Comparison of ENCODE assay signal across 8 cellular contexts in genomic region chr2:240579771-240580614, GRCh38. TPM values are rescaled to one million over a fixed set of nuclear protein-coding genes. Genes with fewer than 3 reads are reported as not detected.
A peak's percentile ranks its signal among the peaks of the same experiment; 100 is the strongest.
DNase-seq lines count a peak whose midpoint lies in the region; ATAC-seq, FAIRE-seq and TF ChIP-seq lines count a peak whose summit lies in the region.

No MANE protein-coding gene starts in this region.

- CTCF ChIA-PET in K562 (lab: Yijun Ruan, JAX; ENCODE audit: low intra/inter-chr PET ratio) = no interaction called here

- peak overlapping the region; percentile 54 for H3K4me2 ChIP-seq in K562 (ENCODE audit: insufficient read depth, low read length)

- intact Hi-C loops in K562 (cut with micrococcal nuclease) (no loop called here), right lobe of liver (cut with DNase I) (no loop called here)

- peak overlapping the region; percentile 41 to 77 for H3K9ac ChIP-seq in K562 (ENCODE audit: insufficient read depth in 1 of 2, low read depth in 2 of 2, low read length in 2 of 2)

- peaks cover 31% of the 10 kb centered on the region for H3K36me3 Mint-ChIP-seq in stimulated activated naive CD8-positive, alpha-beta T cell treated with anti-CD3 and anti-CD28 coated beads, Interleukin-15, Interleukin-2, amounts not matched to agents 100 ng/mL and 50 ng/mL, for 24 hours (ENCODE audit: low read depth)

- no peak overlapping the region for H3K4me3 Mint-ChIP-seq in stimulated activated naive CD8-positive, alpha-beta T cell treated with anti-CD3 and anti-CD28 coated beads, Interleukin-15, Interleukin-2, amounts not matched to agents 100 ng/mL and 50 ng/mL, for 24 hours

- no TSS peak for BruUV-seq in K562 (replicated peaks; lab: Mats Ljungman, UMichigan)

- no peak overlapping the region for H2AFZ ChIP-seq in K562 (ENCODE audit: low read depth, low read length)

- no peaks in the 10 kb centered on the region for H3K9me3 Mint-ChIP-seq in stimulated activated naive CD8-positive, alpha-beta T cell treated with anti-CD3 and anti-CD28 coated beads, Interleukin-15, Interleukin-2, amounts not matched to agents 100 ng/mL and 50 ng/mL, for 24 hours

- H3K27me3 ChIP-seq in K562 (ENCODE audit: control insufficient read depth in 2 of 2, insufficient read depth in 2 of 2, low read length in 2 of 2) (no peaks in the 10 kb centered on the region), right lobe of liver (no peaks in the 10 kb centered on the region)

- H3K9me3 ChIP-seq in K562 (replicated peaks; ENCODE audit: control insufficient read depth, insufficient read depth, low read depth, low read length) (no peaks in the 10 kb centered on the region), right lobe of liver (no peaks in the 10 kb centered on the region)

- 25% methylated on average over 21 of the region's 27 CpGs for WGBS in K562 (ENCODE audit: insufficient coverage, low coverage, missing lambda C conversion rate)
- 35% methylated on average over 25 of the region's 27 CpGs for WGBS in right lobe of liver (ENCODE audit: insufficient coverage, low coverage, low lambda C conversion rate, missing lambda C conversion rate)

- H3K9me1 ChIP-seq in K562 (ENCODE audit: control insufficient read depth, insufficient read depth, low read length) = peaks cover 8% of the 10 kb centered on the region

- peaks cover 32% of the 10 kb centered on the region for H3K79me2 ChIP-seq in K562 (ENCODE audit: control insufficient read depth, insufficient read depth, low read length)

- no peak overlapping the region for H3K4me3 ChIP-seq in K562
- H3K4me3 ChIP-seq in right lobe of liver = no peak overlapping the region

- TF ChIP-seq POLR2A in K562 (conservative IDR thresholded peaks at IDR 0.05) (no peak), right lobe of liver (IDR thresholded peaks at IDR 0.05) (peak; percentile 18)

- ATAC-seq in K562 = peak; percentile 72
- peak; percentile 78 to 90 (median 84) for ATAC-seq in right lobe of liver
- no peak for ATAC-seq in HG03095 (IDR thresholded peaks at IDR 0.05; ENCODE audit: unreplicated experiment)

- peak; percentile 40 for DNase-seq in DMS79 treated with DMSO at 0.1 percent for 48 hours (lab: John Stamatoyannopoulos, UW)
- peak; percentile 83 for DNase-seq in HT1080 (ENCODE audit: low read depth)
- peak; percentile 70 for DNase-seq in T-helper 22 cell (ENCODE audit: low read depth)
- peak in 2 of 4 experiments; percentile 34 to 66 for DNase-seq in K562 (ENCODE audit: extremely low read depth in 1 of 4, low spot score in 3 of 4)
- DNase-seq in right lobe of liver = peak; percentile 81 to 91 (median 87)
- DNase-seq in middle frontal gyrus (ENCODE audit: extremely low spot score, low spot score) = no peak

- TF ChIP-seq CTCF in K562 (IDR thresholded peaks at IDR 0.05 in 2 of 3, conservative IDR thresholded peaks at IDR 0.05 in 1 of 3; ENCODE audit: insufficient read depth in 2 of 3, low read depth in 1 of 3, low read length in 3 of 3) (peak; percentile 51 to 71 (median 66)), right lobe of liver (IDR thresholded peaks at IDR 0.05) (peak; percentile 34 to 57 (median 48))

- H3K4me1 ChIP-seq in K562 (replicated peaks in 1 of 2; ENCODE audit: control insufficient read depth in 2 of 2, insufficient read depth in 2 of 2, low read length in 2 of 2) (peaks cover 44 to 45% of the 10 kb centered on the region in 2 experiments), right lobe of liver (peaks cover 0 to 29% (median 14%) of the 10 kb centered on the region in 4 donors)

- peak; percentile 77 for FAIRE-seq in K562 (lab: Jason Lieb, UNC)

- peaks cover 40% of the 10 kb centered on the region for H3K4me1 Mint-ChIP-seq in stimulated activated naive CD8-positive, alpha-beta T cell treated with anti-CD3 and anti-CD28 coated beads, Interleukin-15, Interleukin-2, amounts not matched to agents 100 ng/mL and 50 ng/mL, for 24 hours (ENCODE audit: low read depth)

- POLR2A ChIA-PET in K562 (lab: Yijun Ruan, JAX) = interaction anchor here (0.6 to 2.4 kb wide), 9 partner anchors 8 to 334 kb away, joined by 3 to 8 read pairs (median 4); partner anchors contain the start of gene RNPEPL1

- peak overlapping the region; percentile 65 for H3K27ac Mint-ChIP-seq in stimulated activated naive CD8-positive, alpha-beta T cell treated with anti-CD3 and anti-CD28 coated beads, Interleukin-15, Interleukin-2, amounts not matched to agents 100 ng/mL and 50 ng/mL, for 24 hours

- H3K36me3 ChIP-seq in K562 (ENCODE audit: control insufficient read depth, insufficient read depth, low read length) (peaks cover 33% of the 10 kb centered on the region; the same call in 2 of the 3 replicates), right lobe of liver (peaks cover 0 to 24% (median 3%) of the 10 kb centered on the region in 4 donors)

- H3K27ac ChIP-seq in K562 (ENCODE audit: extremely low read depth, low read depth, low read length) = peak overlapping the region; percentile 45; the same call in 2 of the 3 replicates
- H3K27ac ChIP-seq in right lobe of liver = peak overlapping the region; percentile 74 to 77 (median 77)

- in situ Hi-C loops in K562 (cut with MboI) = no loop called here

- TF ChIP-seq RAD21 in K562 (CRISPR knock-in tag; conservative IDR thresholded peaks at IDR 0.05 in 1 of 2, IDR thresholded peaks at IDR 0.05 in 1 of 2) = no peak

- H3K27me3 Mint-ChIP-seq in stimulated activated naive CD8-positive, alpha-beta T cell treated with anti-CD3 and anti-CD28 coated beads, Interleukin-15, Interleukin-2, amounts not matched to agents 100 ng/mL and 50 ng/mL, for 24 hours = no peaks in the 10 kb centered on the region

- H4K20me1 ChIP-seq in K562 (replicated peaks; ENCODE audit: control insufficient read depth, insufficient read depth, low read length) = no peaks in the 10 kb centered on the region; the same call in 1 of the 2 replicates

- no peak for TF ChIP-seq EP300 in K562 (IDR thresholded peaks at IDR 0.05; ENCODE audit: low read length)

RNA-seq across cellular contexts. Expression of gene CAPN10, which starts 6.5 kb away (rescaled TPM):
- total RNA-seq in HT1080 (2014; rRNA removed; shearing (Covaris generic)) = 31.2 and 37.9 TPM in 2 replicates
- 12.7 and 15.9 TPM in 2 replicates for polyA plus RNA-seq in HT1080 (2015; cell fraction: cytosol; rRNA removed)
- polyA plus RNA-seq in HT1080 (2015; cell fraction: nucleus; rRNA removed) = 58.4 and 63.9 TPM in 2 replicates
- 47.6 and 128 TPM in 2 replicates for total RNA-seq in K562 (2011; cell fraction: chromatin; rRNA removed; ENCODE audit: low replicate concordance)
- 79.5 and 81.2 TPM in 2 replicates for total RNA-seq in K562 (2011; cell fraction: nucleolus; rRNA removed)
- total RNA-seq in K562 (2011; cell fraction: nucleoplasm; rRNA removed) = 52.6 and 61.5 TPM in 2 replicates
- 18.6 and 24.3 TPM in 2 replicates for total RNA-seq in K562 (2014; rRNA removed)
- total RNA-seq in K562 (2014; rRNA removed; fragmentation: Illumina TruSeq; extraction: Trizol) = 3.7 and 4.1 TPM in 2 replicates
- total RNA-seq in K562 (2015; rRNA removed; fragmentation: Illumina TruSeq; extraction: Trizol) = 10.4 and 14.5 TPM in 2 replicates
- total RNA-seq in K562 (2021) = 19.3 and 25.3 TPM in 2 replicates
- 8.4 and 14.0 TPM in 2 replicates for polyA plus RNA-seq in K562 (2011; rRNA removed)
- polyA plus RNA-seq in K562 (2011; cell fraction: cytosol; rRNA removed) = 8.3 and 17.5 TPM in 2 replicates
- polyA plus RNA-seq in K562 (2011; cell fraction: nucleus; rRNA removed) = 81.9 and 107 TPM in 2 replicates
- 11.4 and 22.7 TPM in 2 replicates for polyA plus RNA-seq in K562 (2012)
- 4.7 and 8.9 TPM in 2 replicates for polyA plus RNA-seq in K562 (2014; fragmentation: Illumina TruSeq; extraction: Trizol)
- polyA plus RNA-seq in K562 (2014; fragmentation: Nextera tagmentation; extraction: Ambion mirVana) = under 1 TPM; 0.08 to 0.41 TPM
- 26.1 and 26.8 TPM in 2 replicates for polyA plus RNA-seq in K562 (2014; rRNA removed)
- 3.7 and 4.6 TPM in 2 replicates for polyA minus RNA-seq in K562 (2011; rRNA and poly(A)+ RNA removed)
- 7.4 and 9.3 TPM in 2 replicates for polyA minus RNA-seq in K562 (2011; cell fraction: cytosol; rRNA and poly(A)+ RNA removed)
- polyA minus RNA-seq in K562 (2011; cell fraction: nucleus; rRNA and poly(A)+ RNA removed) = 26.9 and 33.0 TPM in 2 replicates
- 10 to 100 TPM in 2 of 6 experiments, 1 to 10 TPM in 4; 7.2 to 13.8 (median 9.1) TPM for total RNA-seq in right lobe of liver

RNA-seq across cellular contexts. Expression of gene RNPEPL1, which starts 11.7 kb away (rescaled TPM):
- total RNA-seq in HT1080 (2014; rRNA removed; shearing (Covaris generic)) = 19.2 and 23.6 TPM in 2 replicates
- 63.9 and 66.6 TPM in 2 replicates for polyA plus RNA-seq in HT1080 (2015; cell fraction: cytosol; rRNA removed)
- 52.2 and 65.4 TPM in 2 replicates for polyA plus RNA-seq in HT1080 (2015; cell fraction: nucleus; rRNA removed)
- 13.5 and 56.3 TPM in 2 replicates for total RNA-seq in K562 (2011; cell fraction: chromatin; rRNA removed; ENCODE audit: low replicate concordance)
- 37.2 and 53.2 TPM in 2 replicates for total RNA-seq in K562 (2011; cell fraction: nucleolus; rRNA removed)
- 20.7 and 21.8 TPM in 2 replicates for total RNA-seq in K562 (2011; cell fraction: nucleoplasm; rRNA removed)
- total RNA-seq in K562 (2014; rRNA removed) (15.7 and 25.3 TPM in 2 replicates), K562 (2014; rRNA removed; fragmentation: Illumina TruSeq; extraction: Trizol) (1.7 and 2.5 TPM in 2 replicates), K562 (2015; rRNA removed; fragmentation: Illumina TruSeq; extraction: Trizol) (7.0 and 7.1 TPM in 2 replicates), K562 (2021) (38.3 and 38.7 TPM in 2 replicates), right lobe of liver (100 to 1,000 TPM in 1 of 6 experiments, 10 to 100 TPM in 5; 24.7 to 105 (median 31.0) TPM)
- polyA plus RNA-seq in K562 (2011; rRNA removed) (5.5 and 10.0 TPM in 2 replicates), K562 (2014; fragmentation: Illumina TruSeq; extraction: Trizol) (5.6 and 21.3 TPM in 2 replicates), K562 (2014; fragmentation: Nextera tagmentation; extraction: Ambion mirVana) (under 1 TPM; 0.07 to 0.45 TPM), K562 (2014; rRNA removed) (21.9 and 28.2 TPM in 2 replicates)
- 12.6 and 28.4 TPM in 2 replicates for polyA plus RNA-seq in K562 (2011; cell fraction: cytosol; rRNA removed)
- polyA plus RNA-seq in K562 (2011; cell fraction: nucleus; rRNA removed) = 56.7 and 79.9 TPM in 2 replicates
- 21.9 and 55.2 TPM in 2 replicates for polyA plus RNA-seq in K562 (2012)
- polyA minus RNA-seq in K562 (2011; rRNA and poly(A)+ RNA removed) = 1.9 and 3.7 TPM in 2 replicates
- 29.7 and 42.0 TPM in 2 replicates for polyA minus RNA-seq in K562 (2011; cell fraction: cytosol; rRNA and poly(A)+ RNA removed)
- polyA minus RNA-seq in K562 (2011; cell fraction: nucleus; rRNA and poly(A)+ RNA removed) = 17.6 and 18.4 TPM in 2 replicates

RNA-seq across cellular contexts. Expression of gene DUSP28, which starts 19.8 kb away (rescaled TPM):
- total RNA-seq in HT1080 (2014; rRNA removed; shearing (Covaris generic)) = 3.6 and 4.9 TPM in 2 replicates
- polyA plus RNA-seq in HT1080 (2015; cell fraction: cytosol; rRNA removed) = 4.3 and 5.4 TPM in 2 replicates
- polyA plus RNA-seq in HT1080 (2015; cell fraction: nucleus; rRNA removed) = 4.9 and 6.0 TPM in 2 replicates
- total RNA-seq in K562 (2011; cell fraction: chromatin; rRNA removed; ENCODE audit: low replicate concordance) = 9.2 and 12.9 TPM in 2 replicates
- total RNA-seq in K562 (2011; cell fraction: nucleolus; rRNA removed) = 7.8 and 10.5 TPM in 2 replicates
- total RNA-seq in K562 (2011; cell fraction: nucleoplasm; rRNA removed) = 11.3 and 11.6 TPM in 2 replicates
- 5.1 and 5.6 TPM in 2 replicates for total RNA-seq in K562 (2014; rRNA removed)
- 4.2 and 5.8 TPM in 2 replicates for total RNA-seq in K562 (2014; rRNA removed; fragmentation: Illumina TruSeq; extraction: Trizol)
- total RNA-seq in K562 (2015; rRNA removed; fragmentation: Illumina TruSeq; extraction: Trizol) = 3.6 and 4.3 TPM in 2 replicates
- total RNA-seq in K562 (2021) = 3.3 and 6.3 TPM in 2 replicates
- polyA plus RNA-seq in K562 (2011; rRNA removed) = 7.5 and 8.1 TPM in 2 replicates
- polyA plus RNA-seq in K562 (2011; cell fraction: cytosol; rRNA removed) = 6.5 and 7.1 TPM in 2 replicates
- polyA plus RNA-seq in K562 (2011; cell fraction: nucleus; rRNA removed) = 6.2 and 6.6 TPM in 2 replicates
- polyA plus RNA-seq in K562 (2012) = 5.6 and 7.6 TPM in 2 replicates
- 4.1 and 4.7 TPM in 2 replicates for polyA plus RNA-seq in K562 (2014; fragmentation: Illumina TruSeq; extraction: Trizol)
- 1 to 10 TPM; 2.8 to 4.2 TPM for polyA plus RNA-seq in K562 (2014; fragmentation: Nextera tagmentation; extraction: Ambion mirVana)
- 4.7 and 5.4 TPM in 2 replicates for polyA plus RNA-seq in K562 (2014; rRNA removed)
- 4.2 and 5.7 TPM in 2 replicates for polyA minus RNA-seq in K562 (2011; rRNA and poly(A)+ RNA removed)
- polyA minus RNA-seq in K562 (2011; cell fraction: cytosol; rRNA and poly(A)+ RNA removed) = 1.2 and 2.1 TPM in 2 replicates
- polyA minus RNA-seq in K562 (2011; cell fraction: nucleus; rRNA and poly(A)+ RNA removed) = 3.4 and 3.8 TPM in 2 replicates
- total RNA-seq in right lobe of liver = 1 to 10 TPM; 1.3 to 3.5 (median 2.1) TPM

RNA-seq across cellular contexts. Expression of gene ANKMY1, which starts 22.2 kb away (rescaled TPM):
- 5.9 and 6.0 TPM in 2 replicates for total RNA-seq in HT1080 (2014; rRNA removed; shearing (Covaris generic))
- polyA plus RNA-seq in HT1080 (2015; cell fraction: cytosol; rRNA removed) = 7.0 and 8.3 TPM in 2 replicates
- 19.7 and 23.9 TPM in 2 replicates for polyA plus RNA-seq in HT1080 (2015; cell fraction: nucleus; rRNA removed)
- total RNA-seq in K562 (2011; cell fraction: chromatin; rRNA removed; ENCODE audit: low replicate concordance) = 94.4 and 106 TPM in 2 replicates
- 48.0 and 49.5 TPM in 2 replicates for total RNA-seq in K562 (2011; cell fraction: nucleolus; rRNA removed)
- total RNA-seq in K562 (2011; cell fraction: nucleoplasm; rRNA removed) = 47.5 and 60.0 TPM in 2 replicates
- total RNA-seq in K562 (2014; rRNA removed) (7.7 and 8.2 TPM in 2 replicates), K562 (2014; rRNA removed; fragmentation: Illumina TruSeq; extraction: Trizol) (4.4 and 6.4 TPM in 2 replicates), K562 (2015; rRNA removed; fragmentation: Illumina TruSeq; extraction: Trizol) (10.7 and 12.3 TPM in 2 replicates), K562 (2021) (15.1 and 16.0 TPM in 2 replicates), right lobe of liver (10 to 100 TPM in 1 of 6 experiments, 1 to 10 TPM in 5; 6.6 to 11.0 (median 9.0) TPM)
- polyA plus RNA-seq in K562 (2011; rRNA removed) (13.0 and 18.7 TPM in 2 replicates), K562 (2014; fragmentation: Illumina TruSeq; extraction: Trizol) (12.4 and 13.8 TPM in 2 replicates), K562 (2014; fragmentation: Nextera tagmentation; extraction: Ambion mirVana) (under 1 TPM; 0.75 to 0.87 TPM), K562 (2014; rRNA removed) (11.7 and 11.9 TPM in 2 replicates)
- 13.4 and 18.3 TPM in 2 replicates for polyA plus RNA-seq in K562 (2011; cell fraction: cytosol; rRNA removed)
- 66.3 and 91.6 TPM in 2 replicates for polyA plus RNA-seq in K562 (2011; cell fraction: nucleus; rRNA removed)
- 12.3 and 19.9 TPM in 2 replicates for polyA plus RNA-seq in K562 (2012)
- 22.6 and 23.1 TPM in 2 replicates for polyA minus RNA-seq in K562 (2011; rRNA and poly(A)+ RNA removed)
- 9.9 and 13.2 TPM in 2 replicates for polyA minus RNA-seq in K562 (2011; cell fraction: cytosol; rRNA and poly(A)+ RNA removed)
- 34.6 and 45.8 TPM in 2 replicates for polyA minus RNA-seq in K562 (2011; cell fraction: nucleus; rRNA and poly(A)+ RNA removed)

RNA-seq across cellular contexts. Expression of gene GPR35, which starts 45.3 kb away (rescaled TPM):
- 0.05 TPM in 1 of 2 replicates, not detected in the other for total RNA-seq in HT1080 (2014; rRNA removed; shearing (Covaris generic))
- 0.06 and 0.12 TPM in 2 replicates for polyA plus RNA-seq in HT1080 (2015; cell fraction: cytosol; rRNA removed)
- 0.18 and 0.32 TPM in 2 replicates for polyA plus RNA-seq in HT1080 (2015; cell fraction: nucleus; rRNA removed)
- 0.40 and 0.76 TPM in 2 replicates for total RNA-seq in K562 (2011; cell fraction: chromatin; rRNA removed; ENCODE audit: low replicate concordance)
- total RNA-seq in K562 (2011; cell fraction: nucleolus; rRNA removed) = 0.50 and 0.53 TPM in 2 replicates
- total RNA-seq in K562 (2011; cell fraction: nucleoplasm; rRNA removed) = 0.73 TPM in 1 of 2 replicates, not detected in the other
- 0.50 TPM in 1 of 2 replicates, not detected in the other for total RNA-seq in K562 (2014; rRNA removed)
- total RNA-seq in K562 (2014; rRNA removed; fragmentation: Illumina TruSeq; extraction: Trizol) = 0.07 TPM in 1 of 2 replicates, not detected in the other
- total RNA-seq in K562 (2015; rRNA removed; fragmentation: Illumina TruSeq; extraction: Trizol) = 0.29 and 0.34 TPM in 2 replicates
- 0.20 and 0.33 TPM in 2 replicates for total RNA-seq in K562 (2021)
- 0.04 and 0.19 TPM in 2 replicates for polyA plus RNA-seq in K562 (2011; rRNA removed)
- 0.13 and 0.25 TPM in 2 replicates for polyA plus RNA-seq in K562 (2011; cell fraction: cytosol; rRNA removed)
- 1.2 TPM in 2 replicates for polyA plus RNA-seq in K562 (2011; cell fraction: nucleus; rRNA removed)
- polyA plus RNA-seq in K562 (2012) = 0.29 and 1.5 TPM in 2 replicates
- polyA plus RNA-seq in K562 (2014; fragmentation: Illumina TruSeq; extraction: Trizol) = 0.08 TPM in 1 of 2 replicates, not detected in the other
- polyA plus RNA-seq in K562 (2014; fragmentation: Nextera tagmentation; extraction: Ambion mirVana) = not detected
- polyA plus RNA-seq in K562 (2014; rRNA removed) = 0.12 and 0.29 TPM in 2 replicates
- 0.11 and 0.15 TPM in 2 replicates for polyA minus RNA-seq in K562 (2011; rRNA and poly(A)+ RNA removed)
- polyA minus RNA-seq in K562 (2011; cell fraction: cytosol; rRNA and poly(A)+ RNA removed) = not detected in 2 replicates
- polyA minus RNA-seq in K562 (2011; cell fraction: nucleus; rRNA and poly(A)+ RNA removed) = 0.13 and 0.22 TPM in 2 replicates
- total RNA-seq in right lobe of liver = 1 to 10 TPM in 2 of 6 experiments, under 1 TPM in 4; 0.11 to 1.2 (median 0.72) TPM
